Comparison of ENCODE assay signal across 2 cellular contexts in the genomic region with DNA sequence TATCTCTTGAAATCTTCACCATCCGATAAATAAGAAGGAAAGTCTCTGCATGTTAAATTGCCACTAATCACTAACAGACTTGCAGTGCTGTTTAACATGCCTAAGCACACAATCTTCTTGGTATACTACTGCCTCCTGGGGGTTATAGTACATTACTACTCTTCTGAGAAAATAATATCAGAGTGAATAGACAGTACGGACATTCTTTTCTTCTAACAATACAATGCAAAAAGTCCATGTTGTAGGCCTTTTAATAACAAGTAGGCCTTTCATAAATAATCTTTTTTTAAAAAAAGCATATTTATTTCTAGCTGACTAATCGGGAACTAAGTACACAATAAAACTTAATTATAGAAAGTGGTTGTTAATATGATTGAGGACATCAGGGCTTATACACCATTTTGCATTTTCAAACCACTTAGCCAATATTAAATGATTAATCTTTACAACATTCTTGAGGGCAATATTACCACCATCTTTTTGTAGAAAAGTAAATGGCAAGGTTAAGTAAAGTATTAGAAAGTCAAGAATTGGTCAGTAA.
TF ChIP-seq lines count a peak whose summit lies in the region.

No MANE protein-coding gene starts in this region.

TF ChIP-seq in HCT116, 20 proteins besides CTCF, POLR2A, EP300 and RAD21 (continued from another document):
- TF ChIP-seq SP1 (IDR thresholded peaks at IDR 0.05; ENCODE audit: low read depth) (no peak), ZFX (IDR thresholded peaks at IDR 0.05) (no peak), EGR1 (IDR thresholded peaks at IDR 0.05; ENCODE audit: low read depth) (no peak), TCF7L2 (IDR thresholded peaks at IDR 0.05; ENCODE audit: borderline replicate concordance, extremely low read depth, insufficient read depth, insufficient read length) (no peak)
- TF ChIP-seq, protein P1, sequence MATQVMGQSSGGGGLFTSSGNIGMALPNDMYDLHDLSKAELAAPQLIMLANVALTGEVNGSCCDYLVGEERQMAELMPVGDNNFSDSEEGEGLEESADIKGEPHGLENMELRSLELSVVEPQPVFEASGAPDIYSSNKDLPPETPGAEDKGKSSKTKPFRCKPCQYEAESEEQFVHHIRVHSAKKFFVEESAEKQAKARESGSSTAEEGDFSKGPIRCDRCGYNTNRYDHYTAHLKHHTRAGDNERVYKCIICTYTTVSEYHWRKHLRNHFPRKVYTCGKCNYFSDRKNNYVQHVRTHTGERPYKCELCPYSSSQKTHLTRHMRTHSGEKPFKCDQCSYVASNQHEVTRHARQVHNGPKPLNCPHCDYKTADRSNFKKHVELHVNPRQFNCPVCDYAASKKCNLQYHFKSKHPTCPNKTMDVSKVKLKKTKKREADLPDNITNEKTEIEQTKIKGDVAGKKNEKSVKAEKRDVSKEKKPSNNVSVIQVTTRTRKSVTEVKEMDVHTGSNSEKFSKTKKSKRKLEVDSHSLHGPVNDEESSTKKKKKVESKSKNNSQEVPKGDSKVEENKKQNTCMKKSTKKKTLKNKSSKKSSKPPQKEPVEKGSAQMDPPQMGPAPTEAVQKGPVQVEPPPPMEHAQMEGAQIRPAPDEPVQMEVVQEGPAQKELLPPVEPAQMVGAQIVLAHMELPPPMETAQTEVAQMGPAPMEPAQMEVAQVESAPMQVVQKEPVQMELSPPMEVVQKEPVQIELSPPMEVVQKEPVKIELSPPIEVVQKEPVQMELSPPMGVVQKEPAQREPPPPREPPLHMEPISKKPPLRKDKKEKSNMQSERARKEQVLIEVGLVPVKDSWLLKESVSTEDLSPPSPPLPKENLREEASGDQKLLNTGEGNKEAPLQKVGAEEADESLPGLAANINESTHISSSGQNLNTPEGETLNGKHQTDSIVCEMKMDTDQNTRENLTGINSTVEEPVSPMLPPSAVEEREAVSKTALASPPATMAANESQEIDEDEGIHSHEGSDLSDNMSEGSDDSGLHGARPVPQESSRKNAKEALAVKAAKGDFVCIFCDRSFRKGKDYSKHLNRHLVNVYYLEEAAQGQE (IDR thresholded peaks at IDR 0.05; ENCODE audit: low read depth): no peak

TF ChIP-seq in K562, 482 proteins besides CTCF, POLR2A, EP300 and RAD21 (continued from another document):
- TF ChIP-seq, protein P2, sequence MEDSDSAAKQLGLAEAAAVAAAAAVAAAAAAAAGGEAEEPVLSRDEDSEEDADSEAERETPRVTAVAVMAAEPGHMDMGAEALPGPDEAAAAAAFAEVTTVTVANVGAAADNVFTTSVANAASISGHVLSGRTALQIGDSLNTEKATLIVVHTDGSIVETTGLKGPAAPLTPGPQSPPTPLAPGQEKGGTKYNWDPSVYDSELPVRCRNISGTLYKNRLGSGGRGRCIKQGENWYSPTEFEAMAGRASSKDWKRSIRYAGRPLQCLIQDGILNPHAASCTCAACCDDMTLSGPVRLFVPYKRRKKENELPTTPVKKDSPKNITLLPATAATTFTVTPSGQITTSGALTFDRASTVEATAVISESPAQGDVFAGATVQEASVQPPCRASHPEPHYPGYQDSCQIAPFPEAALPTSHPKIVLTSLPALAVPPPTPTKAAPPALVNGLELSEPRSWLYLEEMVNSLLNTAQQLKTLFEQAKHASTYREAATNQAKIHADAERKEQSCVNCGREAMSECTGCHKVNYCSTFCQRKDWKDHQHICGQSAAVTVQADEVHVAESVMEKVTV (CRISPR knock-in tag; IDR thresholded peaks at IDR 0.05): peak; percentile 72
- TF ChIP-seq NELFE (IDR thresholded peaks at IDR 0.05; ENCODE audit: insufficient read depth, insufficient read length) (no peak), SMC3 (conservative IDR thresholded peaks at IDR 0.05; ENCODE audit: insufficient read depth, low read depth, low read length) (peak; percentile 66)
